8 cellular contexts compared by ENCODE assay signal in genomic region chr3:13479332-13479581, GRCh38. TPM values are rescaled to one million over a fixed set of nuclear protein-coding genes. Genes with fewer than 3 reads are reported as not detected.
DNase-seq lines count a peak whose midpoint lies in the region; ATAC-seq and TF ChIP-seq lines count a peak whose summit lies in the region.

No MANE protein-coding gene starts in this region.

- peaks cover 15% of the 10 kb centered on the region for H3K4me1 ChIP-seq in CD8-positive, alpha-beta T cell (ENCODE audit: insufficient read depth, low read length)
- peaks cover 5% of the 10 kb centered on the region for H3K4me1 ChIP-seq in testis

- H3K27ac Mint-ChIP-seq in CD8-positive, alpha-beta T cell: peak overlapping the region; percentile 96
- peak overlapping the region; percentile 74 for H3K27ac Mint-ChIP-seq in activated CD4-positive, alpha-beta memory T cell treated with anti-CD3 and anti-CD28 coated beads for 36 hours
- H3K27ac Mint-ChIP-seq in natural killer cell: peak overlapping the region; percentile 79 to 94

- H3K4me3 ChIP-seq in CD8-positive, alpha-beta T cell (ENCODE audit: low read depth, low read length): peak overlapping the region; percentile 96
- H3K4me3 ChIP-seq in testis: peak overlapping the region; percentile 76 to 92

- POLR2A ChIA-PET in CD8-positive, alpha-beta T cell (lab: Charles Lee): interaction anchor here (0.7 to 1.7 kb wide), 9 partner anchors 27 to 699 kb away, joined by 3 to 18 read pairs (median 4); partner anchors contain the start of genes LSM3, NUP210, WNT7A and XPC
- POLR2A ChIA-PET in activated CD4-positive, alpha-beta memory T cell treated with anti-CD3 and anti-CD28 coated beads for 36 hours (lab: Charles Lee): interaction anchor here (1.5 to 2.4 kb wide), 2 partner anchors 27 to 59 kb away, joined by 4 to 9 read pairs; partner anchors contain the start of gene NUP210

- peak; percentile 3 for ATAC-seq in CD8-positive, alpha-beta T cell
- ATAC-seq in HG03064 (IDR thresholded peaks at IDR 0.05; ENCODE audit: low read depth, unreplicated experiment) (peak; percentile 12), natural killer cell (no peak), HG03460 (IDR thresholded peaks at IDR 0.05; ENCODE audit: unreplicated experiment) (no peak), HG02885 (IDR thresholded peaks at IDR 0.05; ENCODE audit: poor library complexity, unreplicated experiment) (no peak)

- intact Hi-C loops in CD8-positive, alpha-beta T cell (cut with DNase I, micrococcal nuclease): no loop called here
- intact Hi-C loops in activated CD4-positive, alpha-beta memory T cell treated with anti-CD3 and anti-CD28 coated beads for 36 hours (cut with micrococcal nuclease): no loop called here
- intact Hi-C loops in natural killer cell (cut with micrococcal nuclease) (no loop called here), testis (cut with DNase I; ENCODE audit: low total_unique reads) (no loop called here)

- TF ChIP-seq CTCF in CD8-positive, alpha-beta T cell (IDR thresholded peaks at IDR 0.05): no peak
- TF ChIP-seq CTCF in natural killer cell (IDR thresholded peaks at IDR 0.05) (no peak), testis (IDR thresholded peaks at IDR 0.05) (no peak)

- no peaks in the 10 kb centered on the region for H3K27me3 Mint-ChIP-seq in CD8-positive, alpha-beta T cell (ENCODE audit: low read depth)
- no peaks in the 10 kb centered on the region for H3K27me3 Mint-ChIP-seq in activated CD4-positive, alpha-beta memory T cell treated with anti-CD3 and anti-CD28 coated beads for 36 hours
- H3K27me3 Mint-ChIP-seq in natural killer cell (ENCODE audit: low read depth in 2 of 2): no peaks in the 10 kb centered on the region

- CTCF ChIA-PET in CD8-positive, alpha-beta T cell (lab: Charles Lee): interaction anchor here (1.1 to 9.5 kb wide), 6 partner anchors 16 to 407 kb away, joined by 4 to 71 read pairs (median 6); no protein-coding TSS in a partner anchor
- CTCF ChIA-PET in activated CD4-positive, alpha-beta memory T cell treated with anti-CD3 and anti-CD28 coated beads for 36 hours (lab: Charles Lee): interaction anchor here (1.7 to 6.3 kb wide), 7 partner anchors 16 to 177 kb away, joined by 6 to 41 read pairs (median 11); no protein-coding TSS in a partner anchor

- no peaks in the 10 kb centered on the region for H3K36me3 Mint-ChIP-seq in CD8-positive, alpha-beta T cell
- H3K36me3 Mint-ChIP-seq in activated CD4-positive, alpha-beta memory T cell treated with anti-CD3 and anti-CD28 coated beads for 36 hours: no peaks in the 10 kb centered on the region
- H3K36me3 Mint-ChIP-seq in natural killer cell: no peaks in the 10 kb centered on the region

- H3K9me3 ChIP-seq in CD8-positive, alpha-beta T cell (ENCODE audit: low read length): no peaks in the 10 kb centered on the region
- no peaks in the 10 kb centered on the region for H3K9me3 ChIP-seq in testis

- H3K4me1 Mint-ChIP-seq in CD8-positive, alpha-beta T cell (ENCODE audit: low read depth): peaks cover 12% of the 10 kb centered on the region
- H3K4me1 Mint-ChIP-seq in activated CD4-positive, alpha-beta memory T cell treated with anti-CD3 and anti-CD28 coated beads for 36 hours (ENCODE audit: low read depth): peaks cover 13% of the 10 kb centered on the region
- peaks cover 0 to 10% of the 10 kb centered on the region in 2 donors for H3K4me1 Mint-ChIP-seq in natural killer cell

- H3K27me3 ChIP-seq in CD8-positive, alpha-beta T cell (ENCODE audit: insufficient read depth, low read length): no peaks in the 10 kb centered on the region
- H3K27me3 ChIP-seq in testis: no peaks in the 10 kb centered on the region

- peak in 3 of 7 experiments; percentile 6 to 43 (median 18) for DNase-seq in CD8-positive, alpha-beta T cell
- peak; percentile 69 for DNase-seq in activated CD4-positive, alpha-beta memory T cell treated with anti-CD3 and anti-CD28 coated beads for 36 hours
- DNase-seq in fibroblast of gingiva (ENCODE audit: low read depth) (peak; percentile 21), natural killer cell (no peak), testis (peak; percentile 52)

- 4% methylated on average over 7 of the region's 13 CpGs; no CpG with 5 or more reads in 1 of the 2 donors for WGBS in testis, 2 donors

- H3K27ac ChIP-seq in CD8-positive, alpha-beta T cell (ENCODE audit: low read depth, low read length): peak overlapping the region; percentile 90
- H3K27ac ChIP-seq in testis: peak overlapping the region; percentile 88 to 92

- no peaks in the 10 kb centered on the region for H3K36me3 ChIP-seq in CD8-positive, alpha-beta T cell (ENCODE audit: insufficient read depth, low read length)
- no peaks in the 10 kb centered on the region for H3K36me3 ChIP-seq in testis (ENCODE audit: low read depth, missing control alignments)

- no peak for TF ChIP-seq POLR2A in testis (IDR thresholded peaks at IDR 0.05)

- no peaks in the 10 kb centered on the region for H3K9me3 Mint-ChIP-seq in CD8-positive, alpha-beta T cell
- H3K9me3 Mint-ChIP-seq in activated CD4-positive, alpha-beta memory T cell treated with anti-CD3 and anti-CD28 coated beads for 36 hours: no peaks in the 10 kb centered on the region
- no peaks in the 10 kb centered on the region for H3K9me3 Mint-ChIP-seq in natural killer cell

- H3K4me3 Mint-ChIP-seq in CD8-positive, alpha-beta T cell: peak overlapping the region; percentile 95
- H3K4me3 Mint-ChIP-seq in activated CD4-positive, alpha-beta memory T cell treated with anti-CD3 and anti-CD28 coated beads for 36 hours: peak overlapping the region; percentile 89
- peak overlapping the region; percentile 88 for H3K4me3 Mint-ChIP-seq in natural killer cell

RNA-seq across cellular contexts. Expression of gene HDAC11, which starts 0.8 kb away (rescaled TPM):
- 1 to 10 TPM; 4.6 to 5.8 TPM for total RNA-seq in CD8-positive, alpha-beta T cell
- 1 to 10 TPM; 3.3 to 4.3 TPM for total RNA-seq in activated CD4-positive, alpha-beta memory T cell treated with anti-CD3 and anti-CD28 coated beads for 36 hours
- total RNA-seq in natural killer cell: 1 to 10 TPM; 3.4 to 5.3 (median 3.9) TPM
- total RNA-seq in testis: 10 to 100 TPM; 33.1 to 81.9 TPM
- polyA plus RNA-seq in testis (ENCODE audit: insufficient read depth, low read depth, low replicate concordance): 97.7 TPM

RNA-seq across cellular contexts. Expression of gene NUP210, which starts 59.1 kb away (rescaled TPM):
- 10 to 100 TPM; 80.6 to 82.6 TPM for total RNA-seq in CD8-positive, alpha-beta T cell
- 100 to 1,000 TPM; 140 to 144 TPM for total RNA-seq in activated CD4-positive, alpha-beta memory T cell treated with anti-CD3 and anti-CD28 coated beads for 36 hours
- total RNA-seq in natural killer cell (100 to 1,000 TPM; 156 to 194 (median 179) TPM), testis (10 to 100 TPM; 37.4 to 44.0 TPM)
- 26.2 TPM for polyA plus RNA-seq in testis (ENCODE audit: insufficient read depth, low read depth, low replicate concordance)

Comparison
In these comparisons a context has a peak if more than half of its experiments do, and no peak if none do; other contexts are left out.
1. ATAC-seq: peak in CD8-positive, alpha-beta T cell (single experiment) and HG03064 (single experiment); none in natural killer cell (0 of 3), HG03460 (single experiment) and HG02885 (single experiment).
2. RNA of gene HDAC11, which starts 0.8 kb away (total RNA-seq): 33.1 to 81.9 TPM in testis; 4.6 to 5.8 TPM in CD8-positive, alpha-beta T cell, 3.3 to 4.3 TPM in activated CD4-positive, alpha-beta memory T cell treated with anti-CD3 and anti-CD28 coated beads for 36 hours and 3.4 to 5.3 TPM in natural killer cell; every median in the first group is over 4 times any median in the second.
3. Peak in every context shown above with its lines, with median percentiles within 50 percentile points of each other: H3K27ac Mint-ChIP-seq and H3K4me3 Mint-ChIP-seq.